8 cellular contexts compared by ENCODE assay signal in genomic region chr11:44556735-44557409, GRCh38. TPM values are rescaled to one million over a fixed set of nuclear protein-coding genes. Genes with fewer than 3 reads are reported as not detected.
DNase-seq lines count a peak whose midpoint lies in the region; ATAC-seq lines count a peak whose summit lies in the region.

No MANE protein-coding gene starts in this region.

- H3K36me3 ChIP-seq in SJCRH30 (no peaks in the 10 kb centered on the region), rectal smooth muscle tissue (ENCODE audit: control insufficient read depth, insufficient read depth, low read length) (no peaks in the 10 kb centered on the region)

- intact Hi-C loops in Right ventricle myocardium superior (cut with DNase I) = loop anchor here (2.0 kb wide), 1 partner anchor 60 kb away; no protein-coding TSS in a partner anchor

- H3K27me3 ChIP-seq in SJCRH30 (no peaks in the 10 kb centered on the region), rectal smooth muscle tissue (ENCODE audit: control insufficient read depth, insufficient read depth, low read length) (no peaks in the 10 kb centered on the region)

- ATAC-seq in HG03108 (IDR thresholded peaks at IDR 0.05; ENCODE audit: unreplicated experiment) = peak; percentile 32
- peak; percentile 89 for ATAC-seq in Right ventricle myocardium superior (ENCODE audit: poor library complexity)

- H3K9me3 ChIP-seq in SJCRH30 (replicated peaks) = no peaks in the 10 kb centered on the region; the same call in 1 of the 2 replicates

- H3K27ac ChIP-seq in SJCRH30 = no peak overlapping the region
- no peak overlapping the region for H3K27ac ChIP-seq in rectal smooth muscle tissue (ENCODE audit: low read depth, low read length)

- H3K4me3 ChIP-seq in SJCRH30 (no peak overlapping the region), rectal smooth muscle tissue (ENCODE audit: low read length) (no peak overlapping the region)

- DNase-seq in NCI-H524 (lab: John Stamatoyannopoulos, UW) (peak; percentile 48 to 61), NCI-H524 treated with DMSO at 0.1 percent for 48 hours (lab: John Stamatoyannopoulos, UW) (no peak), SJCRH30 (peak; percentile 69 to 80), Right ventricle myocardium superior (peak; percentile 81), GM19240 (ENCODE audit: insufficient read length, low spot score) (no peak)
- peak; percentile 73 for DNase-seq in activated naive CD4-positive, alpha-beta T cell treated with anti-CD3 and anti-CD28 coated beads, Interleukin-2, amount 50 U/mL, for 16 hours

- peak overlapping the region; percentile 47 for H3K9ac ChIP-seq in rectal smooth muscle tissue (ENCODE audit: low read length)

- H3K4me1 ChIP-seq in SJCRH30 (peaks cover 42% of the 10 kb centered on the region), rectal smooth muscle tissue (ENCODE audit: control insufficient read depth, insufficient read depth, low read length) (peaks cover 5% of the 10 kb centered on the region)

RNA-seq across cellular contexts. Expression of gene CD82, which starts 8.6 kb away (rescaled TPM):
- 81.8 and 90.6 TPM in 2 replicates for total RNA-seq in SJCRH30 (2014; rRNA removed; shearing (Covaris generic))
- 54.6 TPM for total RNA-seq in Right ventricle myocardium superior

Comparison
In these comparisons a context has a peak if more than half of its experiments do, and no peak if none do; other contexts are left out.
1. DNase-seq: peak in NCI-H524 (2 of 2), SJCRH30 (2 of 2), activated naive CD4-positive, alpha-beta T cell treated with anti-CD3 and anti-CD28 coated beads, Interleukin-2, amount 50 U/mL, for 16 hours (single experiment) and Right ventricle myocardium superior (single experiment); none in NCI-H524 treated with DMSO at 0.1 percent for 48 hours (single experiment) and GM19240 (single experiment).